In genomic region chrX:52874661-52875060, GRCh38 we compare ENCODE assay signal across 1 cellular context.
TF ChIP-seq lines count a peak whose summit lies in the region.

No MANE protein-coding gene starts in this region.

TF ChIP-seq in K562, 482 proteins besides CTCF, POLR2A, EP300 and RAD21:
- no peak for TF ChIP-seq CHD1 (IDR thresholded peaks at IDR 0.05; ENCODE audit: low read length)
- no peak for TF ChIP-seq TBL1XR1 (IDR thresholded peaks at IDR 0.05; ENCODE audit: low read length in 2 of 2)
- TF ChIP-seq XRCC5 (IDR thresholded peaks at IDR 0.05; ENCODE audit: low read depth, low read length): no peak
- no peak for TF ChIP-seq POU5F1 (IDR thresholded peaks at IDR 0.05; ENCODE audit: borderline replicate concordance, low read depth, low read length, partially characterized antibody)
- TF ChIP-seq MYNN (IDR thresholded peaks at IDR 0.05): no peak
- TF ChIP-seq MYNN (CRISPR knock-in tag; IDR thresholded peaks at IDR 0.05): no peak
- TF ChIP-seq ZNF766 (CRISPR knock-in tag; conservative IDR thresholded peaks at IDR 0.05): no peak
- TF ChIP-seq HNRNPK (IDR thresholded peaks at IDR 0.05; ENCODE audit: low read depth, low read length, poor library complexity, severe bottlenecking): no peak
- no peak for TF ChIP-seq ETS1 (conservative IDR thresholded peaks at IDR 0.05; ENCODE audit: control insufficient read depth, low read depth, low read length)
- no peak for TF ChIP-seq SMARCA4 (IDR thresholded peaks at IDR 0.05)
- TF ChIP-seq HLTF (IDR thresholded peaks at IDR 0.05): no peak
- no peak for TF ChIP-seq GABPB2 (CRISPR knock-in tag; conservative IDR thresholded peaks at IDR 0.05)
- TF ChIP-seq TEAD4 (IDR thresholded peaks at IDR 0.05; ENCODE audit: low read length): peak; percentile 42; the same call in 1 of the 2 replicates
- TF ChIP-seq TEAD4 (CRISPR knock-in tag; IDR thresholded peaks at IDR 0.05; ENCODE audit: borderline replicate concordance): no peak
- peak; percentile 36 for TF ChIP-seq CBFA2T2 (conservative IDR thresholded peaks at IDR 0.05)
- TF ChIP-seq CBFA2T3 (IDR thresholded peaks at IDR 0.05): peak; percentile 60
- no peak for TF ChIP-seq PRMT5 (CRISPR knock-in tag; IDR thresholded peaks at IDR 0.05)
- no peak for TF ChIP-seq MXI1 (IDR thresholded peaks at IDR 0.05; ENCODE audit: low read depth, low read length)
- no peak for TF ChIP-seq TRIM25 (IDR thresholded peaks at IDR 0.05; ENCODE audit: borderline replicate concordance)
- no peak for TF ChIP-seq ZBTB9 (CRISPR knock-in tag; IDR thresholded peaks at IDR 0.05)
- no peak for TF ChIP-seq LEF1 (IDR thresholded peaks at IDR 0.05)
- no peak for TF ChIP-seq ZNF551 (CRISPR knock-in tag; IDR thresholded peaks at IDR 0.05)
- no peak for TF ChIP-seq IFI16 (CRISPR knock-in tag; IDR thresholded peaks at IDR 0.05)
- no peak for TF ChIP-seq POLR2H (tag; IDR thresholded peaks at IDR 0.05; ENCODE audit: low read depth)
TF ChIP-seq in K562: peak in this region for 3.
